8 cellular contexts compared by ENCODE assay signal in genomic region chr15:40763801-40764765, GRCh38. TPM values are rescaled to one million over a fixed set of nuclear protein-coding genes. Genes with fewer than 3 reads are reported as not detected.
DNase-seq lines count a peak whose midpoint lies in the region; TF ChIP-seq lines count a peak whose summit lies in the region.

GCHFR (plus strand) TSS chr15:40764068; CDS start chr15:40764181, 113 bp downstream.

- no peaks in the 10 kb centered on the region for H3K9me3 ChIP-seq in mucosa of stomach (ENCODE audit: control insufficient read depth, low read length)
- H3K9me3 ChIP-seq in subcutaneous abdominal adipose tissue (ENCODE audit: control insufficient read depth in 5 of 5, low read length in 5 of 5): no peaks in the 10 kb centered on the region

- H3K9ac ChIP-seq in mucosa of stomach (ENCODE audit: low read length) (peak within 1 kb of the TSS; percentile 66), subcutaneous abdominal adipose tissue (ENCODE audit: low read length in 5 of 5) (peak within 1 kb of the TSS; percentile 38 to 75 (median 58))

- peaks cover 62% of the 10 kb centered on the region for H3K4me1 ChIP-seq in mucosa of stomach (ENCODE audit: control insufficient read depth, insufficient read depth, low read length)
- H3K4me1 ChIP-seq in subcutaneous abdominal adipose tissue (ENCODE audit: control insufficient read depth in 5 of 5, insufficient read depth in 5 of 5, low read length in 5 of 5): peaks cover 9 to 60% (median 57%) of the 10 kb centered on the region in 5 donors

- no peaks in the 10 kb centered on the region for H3K36me3 ChIP-seq in mucosa of stomach (ENCODE audit: control insufficient read depth, insufficient read depth, low read length)
- peaks cover 0 to 14% (median 11%) of the 10 kb centered on the region in 5 donors for H3K36me3 ChIP-seq in subcutaneous abdominal adipose tissue (ENCODE audit: control insufficient read depth in 5 of 5, insufficient read depth in 5 of 5, low read length in 5 of 5)

- TF ChIP-seq CTCF in GM12864 (IDR thresholded peaks at IDR 0.05; ENCODE audit: low read depth, low read length, missing control alignments): peak; percentile 38
- peak; percentile 29 for TF ChIP-seq CTCF in epithelial cell of proximal tubule (conservative IDR thresholded peaks at IDR 0.05; ENCODE audit: low read depth, low read length)

- DNase-seq in GM12864 (ENCODE audit: low read depth) (no peak), HCEC 1CT (peak; percentile 67), NCI-H526 (lab: John Stamatoyannopoulos, UW) (peak; percentile 62 to 88), epithelial cell of proximal tubule (ENCODE audit: low read depth) (no peak), GOT3 (lab: John Stamatoyannopoulos, UW) (no peak)
- peak; percentile 85 for DNase-seq in activated CD8-positive, alpha-beta memory T cell treated with anti-CD3 and anti-CD28 coated beads, Interleukin-2, amount 50 U/mL, for 48 hours

- H3K4me3 ChIP-seq in GM12864 (ENCODE audit: low read depth, low read length): peak within 1 kb of the TSS; percentile 69
- H3K4me3 ChIP-seq in epithelial cell of proximal tubule (ENCODE audit: low read depth, low read length): peak within 1 kb of the TSS; percentile 64
- H3K4me3 ChIP-seq in mucosa of stomach (ENCODE audit: low read length): peak within 1 kb of the TSS; percentile 38
- peak within 1 kb of the TSS; percentile 67 to 83 (median 68) for H3K4me3 ChIP-seq in subcutaneous abdominal adipose tissue (ENCODE audit: low read depth in 1 of 5, low read length in 5 of 5)

- H3K27me3 ChIP-seq in mucosa of stomach (ENCODE audit: control insufficient read depth, insufficient read depth, low read length) (no peaks in the 10 kb centered on the region), subcutaneous abdominal adipose tissue (ENCODE audit: control insufficient read depth in 5 of 5, insufficient read depth in 4 of 5, low read length in 5 of 5) (no peaks in the 10 kb centered on the region)

- peak within 1 kb of the TSS; percentile 83 for H3K27ac ChIP-seq in subcutaneous abdominal adipose tissue (ENCODE audit: low read depth, low read length)

RNA-seq across cellular contexts. Expression of gene GCHFR, which starts in this region (rescaled TPM):
- total RNA-seq in epithelial cell of proximal tubule: 87.2 and 113 TPM in 2 replicates

Comparison
In these comparisons a context has a peak if more than half of its experiments do, and no peak if none do; other contexts are left out.
1. DNase-seq: peak in HCEC 1CT (single experiment), NCI-H526 (2 of 2) and activated CD8-positive, alpha-beta memory T cell treated with anti-CD3 and anti-CD28 coated beads, Interleukin-2, amount 50 U/mL, for 48 hours (single experiment); none in GM12864 (single experiment), epithelial cell of proximal tubule (single experiment) and GOT3 (single experiment).
2. Peak in every context shown above with its lines, with median percentiles within 50 percentile points of each other: H3K4me3 ChIP-seq.